Comparison of ENCODE assay signal across 27 cellular contexts in the genomic region with DNA sequence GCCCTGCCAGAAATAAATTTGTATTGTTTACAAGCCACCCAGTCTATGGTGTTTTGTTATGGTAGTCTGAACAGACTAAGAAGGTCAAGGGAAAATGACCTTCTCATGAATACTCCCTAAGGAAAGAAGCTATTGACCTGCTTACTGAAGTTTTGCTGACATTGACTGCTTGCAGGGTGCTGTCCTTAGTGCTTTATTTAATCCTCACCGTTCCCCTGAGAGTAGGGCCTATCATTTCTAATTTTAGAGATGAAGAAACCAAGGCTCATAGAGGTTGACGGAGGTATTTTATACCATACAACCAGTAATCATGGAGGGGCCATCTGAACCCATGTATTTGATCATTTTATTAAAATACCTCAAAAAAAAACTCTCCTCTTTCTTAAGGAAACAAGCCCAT.
"Had no signal": no experiment of that assay in that cellular context is flagged by ENCODE, and none has a peak within 500 bp of the region (broad histone marks: within the 10 kb centered on the region; RNA-seq: fewer than 3 reads in every experiment).

No MANE protein-coding gene starts in this region.

- ATAC-seq: activated CD8-positive, alpha-beta memory T cell treated with anti-CD3 and anti-CD28 coated beads, Interleukin-2, amount 10 ng/mL, durations not matched to agents 7 days and 5 days; activated naive CD8-positive, alpha-beta T cell treated with anti-CD3 and anti-CD28 coated beads, Interleukin-2, amount 50 U/mL, for 24 hours; Panc1; SK-N-SH treated with all-trans-retinoic acid at 6 μM for 48 hours; T-cell had no signal

- DNase-seq: activated CD4-positive, alpha-beta memory T cell treated with anti-CD3 and anti-CD28 coated beads, Interleukin-2, amount 10 ng/mL, durations not matched to agents 7 days and 5 days; activated CD4-positive, alpha-beta T cell treated with anti-CD3 and anti-CD28 coated beads for 1 hour; activated CD4-positive, alpha-beta T cell treated with anti-CD3 and anti-CD28 coated beads for 48 hours; activated CD4-positive, CD25-positive, alpha-beta regulatory T cell; activated CD8-positive, alpha-beta memory T cell treated with anti-CD3 and anti-CD28 coated beads for 24 hours; activated CD8-positive, alpha-beta memory T cell treated with anti-CD3 and anti-CD28 coated beads, Interleukin-2, amount 10 ng/mL, durations not matched to agents 7 days and 5 days; activated CD8-positive, alpha-beta memory T cell treated with anti-CD3 and anti-CD28 coated beads, Interleukin-2, amount 50 U/mL, for 48 hours; activated effector memory CD4-positive, alpha-beta T cell treated with Interleukin-2 at 50 U/mL for 16 hours; activated naive CD4-positive, alpha-beta T cell treated with anti-CD3 and anti-CD28 coated beads, Interleukin-2, amount 10 ng/mL, durations not matched to agents 7 days and 5 days; activated naive CD8-positive, alpha-beta T cell treated with anti-CD3 and anti-CD28 coated beads, Interleukin-2, amount 50 U/mL, for 24 hours; activated T-cell treated with anti-CD3 and anti-CD28 coated beads, Interleukin-2, amount 50 U/mL, for 48 hours; anterior cingulate cortex; central memory CD4-positive, alpha-beta T cell; Karpas-422; KBM-7; NCI-H1105 treated with DMSO at 0.1 percent for 48 hours; NCI-H1436; NCI-H1694; NCI-H1930; NCI-H345; NCI-H524 treated with DMSO at 0.1 percent for 48 hours; SIG-M5; T-cell; T1000; WERI-Rb-1 had no signal

- H3K36me3 ChIP-seq: WERI-Rb-1 had no signal

- H3K27ac ChIP-seq: WERI-Rb-1 had no signal
